In genomic region chr4:83217721-83218522, GRCh38 we compare ENCODE assay signal across 8 cellular contexts.
DNase-seq lines count a peak whose midpoint lies in the region; ATAC-seq and TF ChIP-seq lines count a peak whose summit lies in the region.

No MANE protein-coding gene starts in this region.

- TF ChIP-seq POLR2A in NB4 (IDR thresholded peaks at IDR 0.05; ENCODE audit: extremely low read depth, insufficient read length): no peak

- H3K27me3 ChIP-seq in aorta (ENCODE audit: control insufficient read depth in 1 of 2, insufficient read depth in 2 of 2, low read length in 1 of 2): no peaks in the 10 kb centered on the region

- no peaks in the 10 kb centered on the region for H3K36me3 Mint-ChIP-seq in WTC11

- no peak overlapping the region for H3K27ac Mint-ChIP-seq in WTC11

- H3K4me1 ChIP-seq in aorta (ENCODE audit: control insufficient read depth in 1 of 2, insufficient read depth in 2 of 2, low read length in 2 of 2): no peaks in the 10 kb centered on the region

- H3K9me3 Mint-ChIP-seq in WTC11: peaks cover 14% of the 10 kb centered on the region

- DNase-seq in NB4 (ENCODE audit: low read depth) (peak; percentile 93), medulla oblongata (ENCODE audit: extremely low spot score) (peak; percentile 61), aorta (no peak), WTC11 (ENCODE audit: low spot score) (no peak), mesenteric fat pad (ENCODE audit: low spot score) (no peak)
- DNase-seq in activated T-cell treated with anti-CD3 and anti-CD28 coated beads, Interleukin-2, amount 50 U/mL, for 48 hours: peak; percentile 53 to 61

- WGBS in aorta, 2 donors: 67 to 71% methylated on average over 8 of the region's 8 CpGs

- H3K4me3 Mint-ChIP-seq in WTC11: no peak overlapping the region

- no peak overlapping the region for H3K27ac ChIP-seq in aorta (ENCODE audit: low read depth in 1 of 2, low read length in 2 of 2)

- CTCF ChIA-PET in WTC11 (lab: Charles Lee): interaction anchor here (0.6 to 1.6 kb wide), 3 partner anchors 64 to 143 kb away, joined by 3 to 4 read pairs (median 4); no protein-coding TSS in a partner anchor

- intact Hi-C loops in aorta (cut with DNase I): no loop called here

- peaks cover 15% of the 10 kb centered on the region for H3K4me1 Mint-ChIP-seq in WTC11

- no peaks in the 10 kb centered on the region; the same call in 1 of the 2 replicates for H3K27me3 Mint-ChIP-seq in WTC11 (ENCODE audit: low read depth)

- H3K9me3 ChIP-seq in aorta (ENCODE audit: control insufficient read depth, low read length): peaks cover 3% of the 10 kb centered on the region

- no peak for TF ChIP-seq CTCF in NB4 (IDR thresholded peaks at IDR 0.05; ENCODE audit: low read depth, low read length)
- TF ChIP-seq CTCF in WTC11 (IDR thresholded peaks at IDR 0.05): no peak

- H3K4me3 ChIP-seq in NB4 (ENCODE audit: low read depth, low read length) (peak overlapping the region; percentile 12), aorta (ENCODE audit: low read length in 2 of 2) (no peak overlapping the region)

- H3K36me3 ChIP-seq in aorta (ENCODE audit: control insufficient read depth in 1 of 2, insufficient read depth in 2 of 2, low read length in 1 of 2): no peaks in the 10 kb centered on the region

- POLR2A ChIA-PET in WTC11 (lab: Charles Lee): no interaction called here

- ATAC-seq in GM18508 (IDR thresholded peaks at IDR 0.05; ENCODE audit: insufficient read depth, unreplicated experiment): peak; percentile 86
- ATAC-seq in HG02610 (IDR thresholded peaks at IDR 0.05; ENCODE audit: unreplicated experiment): peak; percentile 84
- peak; percentile 40 for ATAC-seq in aorta (ENCODE audit: low FRiP score)
- ATAC-seq in WTC11: no peak

TF ChIP-seq in WTC11, 78 proteins besides CTCF, POLR2A, EP300 and RAD21:
- TF ChIP-seq E2F1 (CRISPR knock-in tag; IDR thresholded peaks at IDR 0.05): no peak

Comparison
In these comparisons a context has a peak if more than half of its experiments do, and no peak if none do; other contexts are left out.
1. DNase-seq: peak in NB4 (single experiment), activated T-cell treated with anti-CD3 and anti-CD28 coated beads, Interleukin-2, amount 50 U/mL, for 48 hours (2 of 2) and medulla oblongata (single experiment); none in aorta (0 of 2), WTC11 (single experiment) and mesenteric fat pad (single experiment).